ENCODE assay signal across 1 cellular context in the genomic region with DNA sequence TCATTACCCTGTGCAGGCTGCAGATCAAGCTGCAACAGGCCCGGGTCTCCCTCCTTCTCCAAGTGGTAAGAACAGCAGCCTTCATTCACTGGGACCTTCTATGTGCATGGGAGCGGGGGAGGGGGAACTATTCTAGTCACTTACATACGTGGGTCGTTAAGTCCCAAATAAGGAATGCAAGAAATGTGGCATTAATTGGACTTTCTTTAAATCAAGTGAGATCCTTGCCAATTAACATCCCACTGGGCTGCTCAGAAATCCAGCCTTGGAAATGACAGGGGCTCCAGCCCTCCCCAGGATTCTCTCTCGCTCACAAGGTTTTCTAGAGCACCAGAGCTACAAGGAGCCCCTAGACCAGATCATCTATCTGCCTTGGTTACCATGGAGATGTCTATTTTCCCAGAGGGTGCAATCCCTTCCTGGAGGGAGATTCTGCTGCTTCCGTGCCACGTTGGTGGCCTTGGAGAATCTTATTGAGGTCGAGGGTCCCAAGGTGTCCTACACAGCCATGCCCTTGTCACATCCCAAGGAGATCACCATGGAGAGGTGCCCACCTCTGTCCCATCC.
TF ChIP-seq lines count a peak whose summit lies in the region.

No MANE protein-coding gene starts in this region.

TF ChIP-seq in neural cell, 6 proteins besides CTCF, POLR2A, EP300 and RAD21 (continued from another document):
- TF ChIP-seq REST (IDR thresholded peaks at IDR 0.05; ENCODE audit: borderline replicate concordance) (peak; percentile 82), MXI1 (conservative IDR thresholded peaks at IDR 0.05; ENCODE audit: poor library complexity, severe bottlenecking) (peak; percentile 12), POLR2AphosphoS5 (IDR thresholded peaks at IDR 0.05) (peak; percentile 21), TAF1 (IDR thresholded peaks at IDR 0.05; ENCODE audit: low read depth) (no peak), SMC3 (conservative IDR thresholded peaks at IDR 0.05; ENCODE audit: poor library complexity) (peak; percentile 50)
